Comparison of ENCODE assay signal across 8 cellular contexts in genomic region chr17:42459256-42459982, GRCh38. TPM values are rescaled to one million over a fixed set of nuclear protein-coding genes. Genes with fewer than 3 reads are reported as not detected.
DNase-seq lines count a peak whose midpoint lies in the region; ATAC-seq lines count a peak whose summit lies in the region.

No MANE protein-coding gene starts in this region.

- no peaks in the 10 kb centered on the region for H3K9me3 ChIP-seq in skeletal muscle satellite cell (replicated peaks; ENCODE audit: low read length)

- H3K36me3 Mint-ChIP-seq in central memory CD8-positive, alpha-beta T cell (ENCODE audit: insufficient read depth): peaks cover 5% of the 10 kb centered on the region

- H3K9me3 Mint-ChIP-seq in central memory CD8-positive, alpha-beta T cell: no peaks in the 10 kb centered on the region

- H3K27ac Mint-ChIP-seq in central memory CD8-positive, alpha-beta T cell (ENCODE audit: low read depth): peak overlapping the region; percentile 90

- DNase-seq in COLO668 (lab: John Stamatoyannopoulos, UW; ENCODE audit: unreplicated experiment) (peak; percentile 52), HT1080 (ENCODE audit: low read depth) (peak; percentile 71), SHP77 treated with DMSO at 0.1 percent for 48 hours (lab: John Stamatoyannopoulos, UW) (peak; percentile 7), islet precursor cell (peak; percentile 72), DMS114 treated with DMSO at 0.1 percent for 48 hours (lab: John Stamatoyannopoulos, UW; ENCODE audit: unreplicated experiment) (no peak)
- no peak for DNase-seq in central memory CD8-positive, alpha-beta T cell (ENCODE audit: low spot score in 2 of 2)

- peak overlapping the region; percentile 84 for H3K4me3 ChIP-seq in skeletal muscle satellite cell (ENCODE audit: low read length)

- H3K4me1 Mint-ChIP-seq in central memory CD8-positive, alpha-beta T cell: peaks cover 42% of the 10 kb centered on the region

- ATAC-seq in central memory CD8-positive, alpha-beta T cell (replicated peaks; ENCODE audit: extremely low read depth, poor library complexity, severe bottlenecking): no peak
- no peak for ATAC-seq in GM18511 (IDR thresholded peaks at IDR 0.05; ENCODE audit: unreplicated experiment)

- H3K27me3 ChIP-seq in skeletal muscle satellite cell (ENCODE audit: control insufficient read depth, insufficient read depth, low read length): no peaks in the 10 kb centered on the region

- H3K36me3 ChIP-seq in skeletal muscle satellite cell (ENCODE audit: insufficient read depth, low read length): peaks cover 17% of the 10 kb centered on the region

- peak overlapping the region; percentile 84 for H3K4me2 ChIP-seq in skeletal muscle satellite cell (ENCODE audit: low read length)

- H3K9ac ChIP-seq in skeletal muscle satellite cell (ENCODE audit: low read depth, low read length): peak overlapping the region; percentile 86

- H3K4me1 ChIP-seq in skeletal muscle satellite cell (ENCODE audit: control insufficient read depth, insufficient read depth, low read length): peaks cover 35% of the 10 kb centered on the region

- H3K27me3 Mint-ChIP-seq in central memory CD8-positive, alpha-beta T cell: peaks cover 21% of the 10 kb centered on the region

- peak overlapping the region; percentile 78 for H3K4me3 Mint-ChIP-seq in central memory CD8-positive, alpha-beta T cell

RNA-seq across cellular contexts. Expression of gene ATP6V0A1, which starts 0.7 kb away (rescaled TPM):
- total RNA-seq in HT1080 (2014; rRNA removed; shearing (Covaris generic)): 11.8 and 14.8 TPM in 2 replicates
- 8.4 and 9.4 TPM in 2 replicates for polyA plus RNA-seq in HT1080 (2015; cell fraction: cytosol; rRNA removed)
- 38.6 and 45.7 TPM in 2 replicates for polyA plus RNA-seq in HT1080 (2015; cell fraction: nucleus; rRNA removed)
- total RNA-seq in skeletal muscle satellite cell (2012; rRNA removed): 31.2 and 43.6 TPM in 2 replicates

RNA-seq across cellular contexts. Expression of gene CAVIN1, which starts 36.4 kb away (rescaled TPM):
- 232 and 236 TPM in 2 replicates for total RNA-seq in HT1080 (2014; rRNA removed; shearing (Covaris generic))
- 129 and 146 TPM in 2 replicates for polyA plus RNA-seq in HT1080 (2015; cell fraction: cytosol; rRNA removed)
- 163 and 166 TPM in 2 replicates for polyA plus RNA-seq in HT1080 (2015; cell fraction: nucleus; rRNA removed)
- 663 and 678 TPM in 2 replicates for total RNA-seq in skeletal muscle satellite cell (2012; rRNA removed)

Comparison
In these comparisons a context has a peak if more than half of its experiments do, and no peak if none do; other contexts are left out.
1. DNase-seq: peak in COLO668 (single experiment), HT1080 (single experiment), SHP77 treated with DMSO at 0.1 percent for 48 hours (single experiment) and islet precursor cell (single experiment); none in central memory CD8-positive, alpha-beta T cell (0 of 2) and DMS114 treated with DMSO at 0.1 percent for 48 hours (single experiment).